Comparison of ENCODE assay signal across 8 cellular contexts in genomic region chr3:48684480-48685143, GRCh38. TPM values are rescaled to one million over a fixed set of nuclear protein-coding genes. Genes with fewer than 3 reads are reported as not detected.
DNase-seq lines count a peak whose midpoint lies in the region; ATAC-seq lines count a peak whose summit lies in the region.

No MANE protein-coding gene starts in this region.

- no peak overlapping the region for H3K27ac ChIP-seq in naive thymus-derived CD4-positive, alpha-beta T cell (ENCODE audit: low read depth, low read length)

- peak overlapping the region; percentile 97 for H3K9ac ChIP-seq in NT2/D1 (ENCODE audit: insufficient read length, low read depth)

- CTCF ChIA-PET in naive thymus-derived CD4-positive, alpha-beta T cell (lab: Charles Lee), result interaction anchor here (0.6 to 2.0 kb wide), 4 partner anchors 14 to 75 kb away, joined by 3 to 7 read pairs (median 3); partner anchors contain the start of gene SLC26A6

- H3K27ac Mint-ChIP-seq in dendritic cell treated with granulocyte-macrophage colony-stimulating factor and Interleukin-4, amounts not matched to agents 40 ng/mL and 50 ng/mL, for 4 days, result peak overlapping the region; percentile 86
- peak overlapping the region; percentile 73 to 94 (median 89) for H3K27ac Mint-ChIP-seq in naive thymus-derived CD4-positive, alpha-beta T cell

- H3K4me3 Mint-ChIP-seq in dendritic cell treated with granulocyte-macrophage colony-stimulating factor and Interleukin-4, amounts not matched to agents 40 ng/mL and 50 ng/mL, for 4 days, result peak overlapping the region; percentile 87
- peak overlapping the region; percentile 76 to 95 (median 92) for H3K4me3 Mint-ChIP-seq in naive thymus-derived CD4-positive, alpha-beta T cell

- intact Hi-C loops in dendritic cell treated with granulocyte-macrophage colony-stimulating factor and Interleukin-4, amounts not matched to agents 40 ng/mL and 50 ng/mL, for 4 days (cut with micrococcal nuclease), result loop anchor here (1.0 to 10.0 kb wide), 3 partner anchors 49 to 220 kb away; partner anchors contain the start of genes SLC26A6 and UQCRC1
- intact Hi-C loops in naive thymus-derived CD4-positive, alpha-beta T cell (cut with micrococcal nuclease), result loop anchor here (1.0 to 10.0 kb wide), 18 partner anchors 20 to 790 kb away; partner anchors contain the start of genes IP6K2 (in 2 of the 2), QRICH1 (in 2 of the 2), UQCRC1 (in 2 of the 2) and ARIH2 (in 1 of the 2)

- peaks cover 65% of the 10 kb centered on the region for H3K36me3 ChIP-seq in NT2/D1 (ENCODE audit: insufficient read depth, insufficient read length, low read length)
- peaks cover 7 to 55% (median 10%) of the 10 kb centered on the region in 3 experiments for H3K36me3 ChIP-seq in naive thymus-derived CD4-positive, alpha-beta T cell (ENCODE audit: control insufficient read depth in 2 of 3, insufficient read depth in 3 of 3, low read length in 3 of 3)

- H3K27me3 Mint-ChIP-seq in dendritic cell treated with granulocyte-macrophage colony-stimulating factor and Interleukin-4, amounts not matched to agents 40 ng/mL and 50 ng/mL, for 4 days, result peaks cover 1% of the 10 kb centered on the region
- H3K27me3 Mint-ChIP-seq in naive thymus-derived CD4-positive, alpha-beta T cell, result no peaks in the 10 kb centered on the region

- no peaks in the 10 kb centered on the region for H3K9me3 Mint-ChIP-seq in dendritic cell treated with granulocyte-macrophage colony-stimulating factor and Interleukin-4, amounts not matched to agents 40 ng/mL and 50 ng/mL, for 4 days
- no peaks in the 10 kb centered on the region for H3K9me3 Mint-ChIP-seq in naive thymus-derived CD4-positive, alpha-beta T cell

- POLR2A ChIA-PET in naive thymus-derived CD4-positive, alpha-beta T cell (lab: Charles Lee), result no interaction called here

- no peak for ATAC-seq in naive thymus-derived CD4-positive, alpha-beta T cell
- no peak for ATAC-seq in HG03135 (IDR thresholded peaks at IDR 0.05; ENCODE audit: unreplicated experiment)
- no peak for ATAC-seq in GM18498 (IDR thresholded peaks at IDR 0.05; ENCODE audit: unreplicated experiment)

- peaks cover 50% of the 10 kb centered on the region for H3K4me1 Mint-ChIP-seq in dendritic cell treated with granulocyte-macrophage colony-stimulating factor and Interleukin-4, amounts not matched to agents 40 ng/mL and 50 ng/mL, for 4 days (ENCODE audit: low read depth)
- peaks cover 34 to 48% (median 40%) of the 10 kb centered on the region in 7 donors for H3K4me1 Mint-ChIP-seq in naive thymus-derived CD4-positive, alpha-beta T cell

- peak; percentile 42 for DNase-seq in GM03348 (ENCODE audit: low spot score)
- no peak for DNase-seq in NT2/D1 (ENCODE audit: low read depth, low spot score)
- DNase-seq in naive thymus-derived CD4-positive, alpha-beta T cell, result no peak
- no peak for DNase-seq in GOT3 (lab: John Stamatoyannopoulos, UW)
- no peak for DNase-seq in epidermal melanocyte (ENCODE audit: insufficient read length, low spot score)

- no peaks in the 10 kb centered on the region for H3K27me3 ChIP-seq in NT2/D1 (ENCODE audit: insufficient read depth, insufficient read length)
- H3K27me3 ChIP-seq in naive thymus-derived CD4-positive, alpha-beta T cell (ENCODE audit: control insufficient read depth in 2 of 2, insufficient read depth in 2 of 2, low read length in 2 of 2), result no peaks in the 10 kb centered on the region

- H3K36me3 Mint-ChIP-seq in dendritic cell treated with granulocyte-macrophage colony-stimulating factor and Interleukin-4, amounts not matched to agents 40 ng/mL and 50 ng/mL, for 4 days (ENCODE audit: low read depth), result peaks cover 84% of the 10 kb centered on the region
- peaks cover 6 to 17% (median 8%) of the 10 kb centered on the region in 5 donors for H3K36me3 Mint-ChIP-seq in naive thymus-derived CD4-positive, alpha-beta T cell

- H3K4me3 ChIP-seq in NT2/D1 (ENCODE audit: insufficient read length, low read depth), result peak overlapping the region; percentile 96
- peak overlapping the region; percentile 19 for H3K4me3 ChIP-seq in naive thymus-derived CD4-positive, alpha-beta T cell (ENCODE audit: low read length)

- peaks cover 19% of the 10 kb centered on the region for H3K4me1 ChIP-seq in NT2/D1 (ENCODE audit: insufficient read depth, insufficient read length)
- H3K4me1 ChIP-seq in naive thymus-derived CD4-positive, alpha-beta T cell (ENCODE audit: control insufficient read depth in 2 of 2, insufficient read depth in 2 of 2, low read length in 2 of 2), result peaks cover 8 to 18% of the 10 kb centered on the region in 2 donors

- no peaks in the 10 kb centered on the region for H3K9me3 ChIP-seq in NT2/D1 (ENCODE audit: insufficient read depth, low read length)
- H3K9me3 ChIP-seq in naive thymus-derived CD4-positive, alpha-beta T cell (ENCODE audit: control insufficient read depth in 2 of 3, low read length in 3 of 3), result no peaks in the 10 kb centered on the region

RNA-seq across cellular contexts. Expression of gene NCKIPSD, which starts 1.1 kb away (rescaled TPM):
- total RNA-seq in naive thymus-derived CD4-positive, alpha-beta T cell, result 10 to 100 TPM; 13.7 to 42.1 (median 20.3) TPM
- polyA plus RNA-seq in naive thymus-derived CD4-positive, alpha-beta T cell, result 10 to 100 TPM in 1 of 2 donors, 1 to 10 TPM in 1; 8.6 to 21.9 TPM

RNA-seq across cellular contexts. Expression of gene CELSR3, which starts 21.9 kb away (rescaled TPM):
- total RNA-seq in naive thymus-derived CD4-positive, alpha-beta T cell, result 1 to 10 TPM; 2.9 to 8.7 (median 4.2) TPM
- polyA plus RNA-seq in naive thymus-derived CD4-positive, alpha-beta T cell, result under 1 TPM; 0.17 to 0.69 TPM

RNA-seq across cellular contexts. Expression of gene IP6K2, which starts 32.4 kb away (rescaled TPM):
- total RNA-seq in naive thymus-derived CD4-positive, alpha-beta T cell, result 10 to 100 TPM; 72.0 to 94.3 (median 85.9) TPM
- polyA plus RNA-seq in naive thymus-derived CD4-positive, alpha-beta T cell, result 10 to 100 TPM; 43.0 to 50.0 TPM

RNA-seq across cellular contexts. Expression of gene SLC26A6, which starts 49.4 kb away (rescaled TPM):
- total RNA-seq in naive thymus-derived CD4-positive, alpha-beta T cell, result 10 to 100 TPM; 15.1 to 37.6 (median 31.2) TPM
- 1 to 10 TPM; 3.5 to 3.7 TPM for polyA plus RNA-seq in naive thymus-derived CD4-positive, alpha-beta T cell
